ENCODE assay signal across 25 cellular contexts in the genomic region with DNA sequence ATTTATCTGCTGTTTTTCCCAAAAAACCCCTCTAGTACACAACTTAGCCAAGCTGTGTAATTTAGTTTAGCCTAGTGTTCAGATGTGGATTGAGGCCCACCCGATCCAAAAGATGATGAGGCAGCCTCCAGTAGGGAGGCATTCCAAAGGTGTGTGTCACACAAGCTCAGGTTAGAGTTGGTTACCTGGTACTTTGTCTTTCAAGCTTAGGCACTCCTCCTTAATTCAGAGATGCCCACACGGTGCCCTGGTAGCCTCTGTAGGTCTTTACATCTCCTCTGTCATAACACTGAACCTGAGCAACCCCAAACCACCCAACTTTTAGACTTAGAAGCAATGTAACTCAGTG.
"Had no signal": no experiment of that assay in that cellular context is flagged by ENCODE, and none has a peak within 500 bp of the region (broad histone marks: within the 10 kb centered on the region; RNA-seq: fewer than 3 reads in every experiment).

No MANE protein-coding gene starts in this region.

- H3K27ac ChIP-seq: cardiac muscle cell, KMS-11, WERI-Rb-1 had no signal

- H3K4me3 Mint-ChIP-seq: activated CD8-positive, alpha-beta T cell treated with anti-CD3 and anti-CD28 coated beads, Interleukin-2, amount 10 ng/mL, durations not matched to agents 7 days and 5 days; activated naive CD4-positive, alpha-beta T cell treated with anti-CD3 and anti-CD28 coated beads for 36 hours; activated naive CD8-positive, alpha-beta T cell; activated T-cell treated with anti-CD3 and anti-CD28 coated beads, Interleukin-2, amount 50 U/mL, for 24 hours; brain; T-cell had no signal

- H3K36me3 Mint-ChIP-seq: activated naive CD8-positive, alpha-beta T cell; brain; T-cell had no signal

- ATAC-seq: activated CD4-positive, CD25-positive, alpha-beta regulatory T cell treated with anti-CD3 and anti-CD28 coated beads, Interleukin-2, amount 50 U/mL, for 24 hours; activated CD8-positive, alpha-beta T cell treated with anti-CD3 and anti-CD28 coated beads, Interleukin-2, amount 10 ng/mL, durations not matched to agents 7 days and 5 days; T-cell had no signal

- DNase-seq: activated CD4-positive, alpha-beta T cell treated with anti-CD3 and anti-CD28 coated beads for 4 hours; activated CD8-positive, alpha-beta T cell treated with anti-CD3 and anti-CD28 coated beads, Interleukin-2, amount 10 ng/mL, durations not matched to agents 7 days and 5 days; activated effector memory CD4-positive, alpha-beta T cell treated with anti-CD3 and anti-CD28 coated beads, Interleukin-2, amount 50 U/mL, for 16 hours; activated naive CD4-positive, alpha-beta T cell treated with anti-CD3 and anti-CD28 coated beads for 36 hours; activated T-cell treated with anti-CD3 and anti-CD28 coated beads, Interleukin-2, amount 50 U/mL, for 24 hours; amygdala; MM.1S; NCI-H1105; NCI-H1436; NCI-H1694 treated with DMSO at 0.1 percent for 48 hours; NCI-H2029 treated with DMSO at 0.1 percent for 48 hours; NCI-H345; NCI-H510A; NCI-H526 treated with DMSO at 0.1 percent for 48 hours; NCI-H82; SIG-M5; T-cell; T-helper 2 cell; T1000; WERI-Rb-1 had no signal

- H3K27ac Mint-ChIP-seq: activated CD8-positive, alpha-beta T cell treated with anti-CD3 and anti-CD28 coated beads, Interleukin-2, amount 10 ng/mL, durations not matched to agents 7 days and 5 days; activated naive CD4-positive, alpha-beta T cell treated with anti-CD3 and anti-CD28 coated beads for 36 hours; activated naive CD8-positive, alpha-beta T cell; activated T-cell treated with anti-CD3 and anti-CD28 coated beads, Interleukin-2, amount 50 U/mL, for 24 hours; brain; T-cell had no signal

- H3K27me3 ChIP-seq: cardiac muscle cell had no signal

- H3K27me3 Mint-ChIP-seq: activated naive CD8-positive, alpha-beta T cell; activated T-cell treated with anti-CD3 and anti-CD28 coated beads, Interleukin-2, amount 50 U/mL, for 24 hours; T-cell had no signal

- H3K4me1 Mint-ChIP-seq: brain, T-cell had no signal
